In the genomic region with DNA sequence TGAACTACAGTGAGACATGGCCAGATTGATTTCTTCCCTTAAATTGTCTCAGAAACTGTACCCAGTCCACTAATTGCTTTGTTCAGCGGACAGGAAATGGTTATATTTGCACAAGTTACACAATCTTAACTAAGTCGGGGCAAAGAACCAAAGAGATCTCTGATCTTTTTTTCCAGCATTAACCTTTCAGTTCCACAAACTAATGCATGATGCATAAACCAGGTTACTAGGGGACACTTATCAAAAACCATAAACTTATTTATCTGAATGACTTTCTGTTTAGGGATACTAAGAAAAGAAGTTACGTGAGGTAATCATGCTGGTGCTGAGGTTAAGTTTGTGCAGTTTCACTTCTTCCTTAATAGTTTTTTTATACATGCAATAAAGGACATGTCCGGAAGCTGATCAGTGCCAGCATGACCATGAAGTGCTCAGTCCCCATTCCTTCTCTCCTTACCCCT, we compare ENCODE assay signal across 8 cellular contexts. TPM values are rescaled to one million over a fixed set of nuclear protein-coding genes. Genes with fewer than 3 reads are reported as not detected.
A peak's percentile ranks its signal among the peaks of the same experiment; 100 is the strongest.
DNase-seq lines count a peak whose midpoint lies in the region; ATAC-seq and TF ChIP-seq lines count a peak whose summit lies in the region.

No MANE protein-coding gene starts in this region.

- no peaks in the 10 kb centered on the region for H3K36me3 ChIP-seq in thoracic aorta
- no peaks in the 10 kb centered on the region for H3K36me3 ChIP-seq in HAP-1 (replicated peaks)

- DNase-seq in NOMO-1 treated with DMSO at 0.1 percent for 48 hours (lab: John Stamatoyannopoulos, UW; ENCODE audit: unreplicated experiment), result peak; percentile 100
- peak; percentile 44 for DNase-seq in glomerular endothelial cell (ENCODE audit: extremely low read depth, low read depth, low spot score)
- DNase-seq in thoracic aorta (ENCODE audit: low spot score), result no peak
- DNase-seq in HAP-1 (ENCODE audit: low spot score in 2 of 2), result no peak
- no peak for DNase-seq in type B pancreatic cell (ENCODE audit: extremely low spot score, unreplicated experiment)
- DNase-seq in HuH-7.5 (ENCODE audit: low spot score), result no peak

- H3K4me3 ChIP-seq in thoracic aorta (peak overlapping the region; percentile 55), HAP-1 (no peak overlapping the region)

- no peak for TF ChIP-seq CTCF in thoracic aorta (IDR thresholded peaks at IDR 0.05)
- TF ChIP-seq CTCF in type B pancreatic cell (conservative IDR thresholded peaks at IDR 0.05), result no peak

- peaks cover 57% of the 10 kb centered on the region for H3K4me1 Mint-ChIP-seq in type B pancreatic cell (ENCODE audit: unreplicated experiment)

- H3K27ac ChIP-seq in thoracic aorta, result peak overlapping the region; percentile 24 to 42

- H3K4me1 ChIP-seq in thoracic aorta (ENCODE audit: control insufficient read depth in 1 of 2, low read depth in 2 of 2) (peaks cover 76 to 98% of the 10 kb centered on the region in 2 donors), HAP-1 (peaks cover 7% of the 10 kb centered on the region)

- no peaks in the 10 kb centered on the region for H3K9me3 Mint-ChIP-seq in type B pancreatic cell

- H3K36me3 Mint-ChIP-seq in type B pancreatic cell, result peaks cover 16% of the 10 kb centered on the region

- no peak overlapping the region for H3K4me3 Mint-ChIP-seq in type B pancreatic cell

- H3K9me3 ChIP-seq in thoracic aorta (no peaks in the 10 kb centered on the region), HAP-1 (no peaks in the 10 kb centered on the region)

- no peaks in the 10 kb centered on the region for H3K27me3 Mint-ChIP-seq in type B pancreatic cell

- no peak overlapping the region for H3K27ac Mint-ChIP-seq in type B pancreatic cell

- ATAC-seq in GM18508 (IDR thresholded peaks at IDR 0.05; ENCODE audit: insufficient read depth, unreplicated experiment) (peak; percentile 85), HG02642 (IDR thresholded peaks at IDR 0.05; ENCODE audit: poor library complexity, unreplicated experiment) (peak; percentile 78), thoracic aorta (ENCODE audit: insufficient number of reproducible peaks, low FRiP score, low read depth) (peak; percentile 78)

- in situ Hi-C loops in HAP-1 (cut with MboI; ENCODE audit: low sequenced_read_pairs), result no loop called here

- H3K27me3 ChIP-seq in thoracic aorta (replicated peaks; ENCODE audit: insufficient read depth) (no peaks in the 10 kb centered on the region), HAP-1 (ENCODE audit: low read depth) (no peaks in the 10 kb centered on the region)

RNA-seq across cellular contexts. Expression of gene FNDC3B, which starts 22.4 kb away (rescaled TPM):
- total RNA-seq in glomerular endothelial cell, result 134 and 263 TPM in 2 replicates
- total RNA-seq in thoracic aorta, result 100 to 1,000 TPM; 113 to 163 TPM
- 67.9 and 79.2 TPM in 2 replicates for total RNA-seq in type B pancreatic cell (ENCODE audit: low replicate concordance)

Comparison
In these comparisons a context has a peak if more than half of its experiments do, and no peak if none do; other contexts are left out.
1. DNase-seq: peak in NOMO-1 treated with DMSO at 0.1 percent for 48 hours (single experiment) and glomerular endothelial cell (single experiment); none in thoracic aorta (single experiment), HAP-1 (0 of 2), type B pancreatic cell (single experiment) and HuH-7.5 (single experiment).
2. Peak in every context shown above with its lines, with median percentiles within 50 percentile points of each other: ATAC-seq.